In genomic region chr16:2149630-2150417, GRCh38 we compare ENCODE assay signal across 1 cellular context.
A peak's percentile ranks its signal among the peaks of the same experiment; 100 is the strongest.
TF ChIP-seq lines count a peak whose summit lies in the region.

No MANE protein-coding gene starts in this region.

TF ChIP-seq in SK-N-SH, 30 proteins besides CTCF, POLR2A, EP300 and RAD21 (continued from another document):
- TF ChIP-seq REST (IDR thresholded peaks at IDR 0.05; ENCODE audit: low read depth, low read length) (no peak), PBX3 (IDR thresholded peaks at IDR 0.05) (0 out of 2 replicates have a peak, but pooled peaks have one; percentile 7), USF2 (IDR thresholded peaks at IDR 0.05; ENCODE audit: borderline replicate concordance, low read depth, low read length) (no peak), ZBTB33 (IDR thresholded peaks at IDR 0.05; ENCODE audit: borderline replicate concordance, low read depth) (no peak), MEF2A (IDR thresholded peaks at IDR 0.05; ENCODE audit: borderline replicate concordance, low read depth) (no peak)
